Comparison of ENCODE assay signal across 7 cellular contexts in the genomic region with DNA sequence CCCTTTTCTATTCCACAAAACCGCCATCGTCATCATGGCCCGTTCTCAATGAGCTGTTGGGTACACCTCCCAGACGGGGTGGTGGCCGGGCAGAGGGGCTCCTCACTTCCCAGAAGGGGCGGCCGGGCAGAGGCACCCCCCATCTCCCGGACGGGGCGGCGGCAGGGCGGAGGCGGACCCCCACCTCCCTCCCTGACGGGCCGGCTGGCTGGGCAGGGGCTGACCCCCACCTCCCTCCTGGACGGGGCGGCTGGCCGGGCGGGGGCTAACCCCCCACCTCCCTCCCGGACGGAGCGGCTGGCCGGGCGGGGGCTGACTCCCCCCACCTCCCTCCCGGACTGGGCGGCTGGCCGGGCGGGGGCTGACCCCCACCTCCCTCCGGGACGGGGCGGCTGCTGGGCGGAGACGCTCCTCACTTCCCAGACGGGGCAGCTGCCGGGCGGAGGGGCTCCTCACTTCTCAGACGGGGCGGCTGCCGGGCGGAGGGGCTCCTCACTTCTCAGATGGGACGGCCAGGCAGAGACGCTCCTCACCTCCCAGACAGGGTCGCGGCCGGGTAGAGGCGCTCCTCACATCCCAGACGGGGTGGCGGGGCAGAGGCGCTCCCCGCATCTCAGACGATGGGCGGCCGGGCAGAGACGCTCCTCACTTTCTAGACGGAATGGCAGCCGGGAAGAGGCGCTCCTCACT. TPM values are rescaled to one million over a fixed set of nuclear protein-coding genes. Genes with fewer than 3 reads are reported as not detected.
"Had no signal": no experiment of that assay in that cellular context is flagged by ENCODE, and none has a peak within 500 bp of the region (broad histone marks: within the 10 kb centered on the region; RNA-seq: fewer than 3 reads in every experiment).

No MANE protein-coding gene starts in this region.

RNA-seq across cellular contexts. Expression of gene OVOL3, which starts 42.0 kb away (rescaled TPM):
- total RNA-seq: GM23248, GM23338, H1, H4, H7, H9, HFFc6 had no signal
- polyA plus RNA-seq: GM23248, GM23338 had no signal
